In genomic region chr2:207662203-207662602, GRCh38 we compare ENCODE assay signal across 9 cellular contexts. TPM values are rescaled to one million over a fixed set of nuclear protein-coding genes. Genes with fewer than 3 reads are reported as not detected.
DNase-seq lines count a peak whose midpoint lies in the region; ATAC-seq and TF ChIP-seq lines count a peak whose summit lies in the region.
"Had no signal": no experiment of that assay in that cellular context is flagged by ENCODE, and none has a peak within 500 bp of the region (broad histone marks: within the 10 kb centered on the region; RNA-seq: fewer than 3 reads in every experiment).

No MANE protein-coding gene starts in this region.

- peaks cover 5% of the 10 kb centered on the region for H3K9me3 Mint-ChIP-seq in glutamatergic neuron (ENCODE audit: unreplicated experiment)

- H3K36me3 Mint-ChIP-seq in glutamatergic neuron (ENCODE audit: unreplicated experiment), result no peaks in the 10 kb centered on the region

- no peaks in the 10 kb centered on the region for H3K27me3 Mint-ChIP-seq in glutamatergic neuron (ENCODE audit: unreplicated experiment)

- no peaks in the 10 kb centered on the region for H3K4me1 Mint-ChIP-seq in glutamatergic neuron (ENCODE audit: low read depth, unreplicated experiment)

- no peak overlapping the region for H3K27ac Mint-ChIP-seq in glutamatergic neuron (ENCODE audit: unreplicated experiment)

- ATAC-seq in GM18858 (IDR thresholded peaks at IDR 0.05; ENCODE audit: unreplicated experiment) (peak; percentile 89), GM21423 (IDR thresholded peaks at IDR 0.05; ENCODE audit: unreplicated experiment) (peak; percentile 97), HG03378 (IDR thresholded peaks at IDR 0.05; ENCODE audit: unreplicated experiment) (peak; percentile 99)

- peak; percentile 72 for DNase-seq in germinal center (ENCODE audit: low spot score)
- no peak for DNase-seq in GM03348 (ENCODE audit: low spot score)
- no peak for DNase-seq in glutamatergic neuron
- DNase-seq in NCI-H146 (lab: John Stamatoyannopoulos, UW), result no peak
- no peak for DNase-seq in OCI-M2 (lab: John Stamatoyannopoulos, UW; ENCODE audit: unreplicated experiment)
- DNase-seq: SHP77 had no signal

- TF ChIP-seq CTCF in glutamatergic neuron (IDR thresholded peaks at IDR 0.05; ENCODE audit: partially characterized antibody, unreplicated experiment), result no peak

- no peak overlapping the region for H3K4me3 Mint-ChIP-seq in glutamatergic neuron (ENCODE audit: unreplicated experiment)

RNA-seq across cellular contexts. Expression of gene METTL21A, which starts 37.0 kb away (rescaled TPM):
- 19.3 TPM for total RNA-seq in glutamatergic neuron (ENCODE audit: unreplicated experiment)

RNA-seq across cellular contexts. Expression of gene CCNYL1, which starts 49.2 kb away (rescaled TPM):
- total RNA-seq in glutamatergic neuron (ENCODE audit: unreplicated experiment), result 18.0 TPM
